In the genomic region with DNA sequence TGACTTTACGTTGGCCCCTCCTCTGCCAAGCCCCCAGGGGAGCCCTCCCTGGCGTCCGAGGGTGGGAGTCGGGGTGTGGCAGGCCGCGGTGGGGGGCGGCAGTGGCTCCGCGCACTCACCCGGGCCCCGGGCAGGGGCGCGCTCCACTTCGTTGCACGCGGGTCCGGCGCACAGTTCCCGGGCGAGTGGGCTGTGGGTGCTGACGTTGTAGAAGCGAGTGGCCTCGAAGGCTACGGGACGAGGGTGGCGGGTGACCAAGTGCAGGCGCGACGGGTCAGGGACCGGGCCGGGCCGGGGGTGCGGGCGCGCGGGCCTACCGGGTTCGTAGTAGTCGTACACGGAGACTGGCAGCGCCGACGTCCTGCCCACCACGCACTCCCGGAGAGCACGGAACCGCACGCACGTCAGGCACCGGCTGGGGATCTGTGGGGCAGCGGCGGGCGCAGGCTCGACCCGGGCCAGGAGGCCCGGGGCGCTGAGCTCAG, we compare ENCODE assay signal across 2 cellular contexts.
A peak's percentile ranks its signal among the peaks of the same experiment; 100 is the strongest.
TF ChIP-seq lines count a peak whose summit lies in the region.

No MANE protein-coding gene starts in this region.

TF ChIP-seq in HEK293, 187 proteins besides CTCF, POLR2A, EP300 and RAD21 (continued from another document):
- TF ChIP-seq, protein P1, sequence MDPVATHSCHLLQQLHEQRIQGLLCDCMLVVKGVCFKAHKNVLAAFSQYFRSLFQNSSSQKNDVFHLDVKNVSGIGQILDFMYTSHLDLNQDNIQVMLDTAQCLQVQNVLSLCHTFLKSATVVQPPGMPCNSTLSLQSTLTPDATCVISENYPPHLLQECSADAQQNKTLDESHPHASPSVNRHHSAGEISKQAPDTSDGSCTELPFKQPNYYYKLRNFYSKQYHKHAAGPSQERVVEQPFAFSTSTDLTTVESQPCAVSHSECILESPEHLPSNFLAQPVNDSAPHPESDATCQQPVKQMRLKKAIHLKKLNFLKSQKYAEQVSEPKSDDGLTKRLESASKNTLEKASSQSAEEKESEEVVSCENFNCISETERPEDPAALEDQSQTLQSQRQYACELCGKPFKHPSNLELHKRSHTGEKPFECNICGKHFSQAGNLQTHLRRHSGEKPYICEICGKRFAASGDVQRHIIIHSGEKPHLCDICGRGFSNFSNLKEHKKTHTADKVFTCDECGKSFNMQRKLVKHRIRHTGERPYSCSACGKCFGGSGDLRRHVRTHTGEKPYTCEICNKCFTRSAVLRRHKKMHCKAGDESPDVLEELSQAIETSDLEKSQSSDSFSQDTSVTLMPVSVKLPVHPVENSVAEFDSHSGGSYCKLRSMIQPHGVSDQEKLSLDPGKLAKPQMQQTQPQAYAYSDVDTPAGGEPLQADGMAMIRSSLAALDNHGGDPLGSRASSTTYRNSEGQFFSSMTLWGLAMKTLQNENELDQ (tag by site-specific recombination; IDR thresholded peaks at IDR 0.05; ENCODE audit: low read depth), result no peak
- TF ChIP-seq YY2 (tag by site-specific recombination; IDR thresholded peaks at IDR 0.05) (no peak), ZNF184 (tag by site-specific recombination; IDR thresholded peaks at IDR 0.05) (peak; percentile 54; the same call in 1 of the 2 replicates), ZNF157 (tag by site-specific recombination; IDR thresholded peaks at IDR 0.05) (peak; percentile 74)
- TF ChIP-seq, protein P2, sequence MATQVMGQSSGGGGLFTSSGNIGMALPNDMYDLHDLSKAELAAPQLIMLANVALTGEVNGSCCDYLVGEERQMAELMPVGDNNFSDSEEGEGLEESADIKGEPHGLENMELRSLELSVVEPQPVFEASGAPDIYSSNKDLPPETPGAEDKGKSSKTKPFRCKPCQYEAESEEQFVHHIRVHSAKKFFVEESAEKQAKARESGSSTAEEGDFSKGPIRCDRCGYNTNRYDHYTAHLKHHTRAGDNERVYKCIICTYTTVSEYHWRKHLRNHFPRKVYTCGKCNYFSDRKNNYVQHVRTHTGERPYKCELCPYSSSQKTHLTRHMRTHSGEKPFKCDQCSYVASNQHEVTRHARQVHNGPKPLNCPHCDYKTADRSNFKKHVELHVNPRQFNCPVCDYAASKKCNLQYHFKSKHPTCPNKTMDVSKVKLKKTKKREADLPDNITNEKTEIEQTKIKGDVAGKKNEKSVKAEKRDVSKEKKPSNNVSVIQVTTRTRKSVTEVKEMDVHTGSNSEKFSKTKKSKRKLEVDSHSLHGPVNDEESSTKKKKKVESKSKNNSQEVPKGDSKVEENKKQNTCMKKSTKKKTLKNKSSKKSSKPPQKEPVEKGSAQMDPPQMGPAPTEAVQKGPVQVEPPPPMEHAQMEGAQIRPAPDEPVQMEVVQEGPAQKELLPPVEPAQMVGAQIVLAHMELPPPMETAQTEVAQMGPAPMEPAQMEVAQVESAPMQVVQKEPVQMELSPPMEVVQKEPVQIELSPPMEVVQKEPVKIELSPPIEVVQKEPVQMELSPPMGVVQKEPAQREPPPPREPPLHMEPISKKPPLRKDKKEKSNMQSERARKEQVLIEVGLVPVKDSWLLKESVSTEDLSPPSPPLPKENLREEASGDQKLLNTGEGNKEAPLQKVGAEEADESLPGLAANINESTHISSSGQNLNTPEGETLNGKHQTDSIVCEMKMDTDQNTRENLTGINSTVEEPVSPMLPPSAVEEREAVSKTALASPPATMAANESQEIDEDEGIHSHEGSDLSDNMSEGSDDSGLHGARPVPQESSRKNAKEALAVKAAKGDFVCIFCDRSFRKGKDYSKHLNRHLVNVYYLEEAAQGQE (tag by site-specific recombination; IDR thresholded peaks at IDR 0.05), result no peak
TF ChIP-seq in HEK293: peak in this region for 20.

TF ChIP-seq in WTC11, 78 proteins besides CTCF, POLR2A, EP300 and RAD21 (continued from another document):
- TF ChIP-seq, protein P3, sequence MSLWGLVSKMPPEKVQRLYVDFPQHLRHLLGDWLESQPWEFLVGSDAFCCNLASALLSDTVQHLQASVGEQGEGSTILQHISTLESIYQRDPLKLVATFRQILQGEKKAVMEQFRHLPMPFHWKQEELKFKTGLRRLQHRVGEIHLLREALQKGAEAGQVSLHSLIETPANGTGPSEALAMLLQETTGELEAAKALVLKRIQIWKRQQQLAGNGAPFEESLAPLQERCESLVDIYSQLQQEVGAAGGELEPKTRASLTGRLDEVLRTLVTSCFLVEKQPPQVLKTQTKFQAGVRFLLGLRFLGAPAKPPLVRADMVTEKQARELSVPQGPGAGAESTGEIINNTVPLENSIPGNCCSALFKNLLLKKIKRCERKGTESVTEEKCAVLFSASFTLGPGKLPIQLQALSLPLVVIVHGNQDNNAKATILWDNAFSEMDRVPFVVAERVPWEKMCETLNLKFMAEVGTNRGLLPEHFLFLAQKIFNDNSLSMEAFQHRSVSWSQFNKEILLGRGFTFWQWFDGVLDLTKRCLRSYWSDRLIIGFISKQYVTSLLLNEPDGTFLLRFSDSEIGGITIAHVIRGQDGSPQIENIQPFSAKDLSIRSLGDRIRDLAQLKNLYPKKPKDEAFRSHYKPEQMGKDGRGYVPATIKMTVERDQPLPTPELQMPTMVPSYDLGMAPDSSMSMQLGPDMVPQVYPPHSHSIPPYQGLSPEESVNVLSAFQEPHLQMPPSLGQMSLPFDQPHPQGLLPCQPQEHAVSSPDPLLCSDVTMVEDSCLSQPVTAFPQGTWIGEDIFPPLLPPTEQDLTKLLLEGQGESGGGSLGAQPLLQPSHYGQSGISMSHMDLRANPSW (CRISPR knock-in tag; conservative IDR thresholded peaks at IDR 0.05; ENCODE audit: low read depth), result no peak
- TF ChIP-seq USF2 (CRISPR knock-in tag; IDR thresholded peaks at IDR 0.05), result no peak
- TF ChIP-seq TEAD1 (CRISPR knock-in tag; IDR thresholded peaks at IDR 0.05), result no peak
- no peak for TF ChIP-seq JUN (CRISPR knock-in tag; IDR thresholded peaks at IDR 0.05)
- no peak for TF ChIP-seq NR3C1 (CRISPR knock-in tag; conservative IDR thresholded peaks at IDR 0.05; ENCODE audit: low read depth)
- TF ChIP-seq NFE2L1 (CRISPR knock-in tag; IDR thresholded peaks at IDR 0.05), result no peak
- no peak for TF ChIP-seq TCF7 (CRISPR knock-in tag; IDR thresholded peaks at IDR 0.05; ENCODE audit: low read depth)
- TF ChIP-seq, protein P4, sequence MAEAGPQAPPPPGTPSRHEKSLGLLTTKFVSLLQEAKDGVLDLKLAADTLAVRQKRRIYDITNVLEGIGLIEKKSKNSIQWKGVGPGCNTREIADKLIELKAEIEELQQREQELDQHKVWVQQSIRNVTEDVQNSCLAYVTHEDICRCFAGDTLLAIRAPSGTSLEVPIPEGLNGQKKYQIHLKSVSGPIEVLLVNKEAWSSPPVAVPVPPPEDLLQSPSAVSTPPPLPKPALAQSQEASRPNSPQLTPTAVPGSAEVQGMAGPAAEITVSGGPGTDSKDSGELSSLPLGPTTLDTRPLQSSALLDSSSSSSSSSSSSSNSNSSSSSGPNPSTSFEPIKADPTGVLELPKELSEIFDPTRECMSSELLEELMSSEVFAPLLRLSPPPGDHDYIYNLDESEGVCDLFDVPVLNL (CRISPR knock-in tag; IDR thresholded peaks at IDR 0.05; ENCODE audit: borderline replicate concordance, low read depth), result no peak
- no peak for TF ChIP-seq ZNF396 (CRISPR knock-in tag; IDR thresholded peaks at IDR 0.05; ENCODE audit: borderline replicate concordance)
- no peak for TF ChIP-seq ZNF423 (CRISPR knock-in tag; IDR thresholded peaks at IDR 0.05)
- no peak for TF ChIP-seq ETV6 (CRISPR knock-in tag; IDR thresholded peaks at IDR 0.05)
- no peak for TF ChIP-seq ZNF671 (CRISPR knock-in tag; IDR thresholded peaks at IDR 0.05)
